In the genomic region with DNA sequence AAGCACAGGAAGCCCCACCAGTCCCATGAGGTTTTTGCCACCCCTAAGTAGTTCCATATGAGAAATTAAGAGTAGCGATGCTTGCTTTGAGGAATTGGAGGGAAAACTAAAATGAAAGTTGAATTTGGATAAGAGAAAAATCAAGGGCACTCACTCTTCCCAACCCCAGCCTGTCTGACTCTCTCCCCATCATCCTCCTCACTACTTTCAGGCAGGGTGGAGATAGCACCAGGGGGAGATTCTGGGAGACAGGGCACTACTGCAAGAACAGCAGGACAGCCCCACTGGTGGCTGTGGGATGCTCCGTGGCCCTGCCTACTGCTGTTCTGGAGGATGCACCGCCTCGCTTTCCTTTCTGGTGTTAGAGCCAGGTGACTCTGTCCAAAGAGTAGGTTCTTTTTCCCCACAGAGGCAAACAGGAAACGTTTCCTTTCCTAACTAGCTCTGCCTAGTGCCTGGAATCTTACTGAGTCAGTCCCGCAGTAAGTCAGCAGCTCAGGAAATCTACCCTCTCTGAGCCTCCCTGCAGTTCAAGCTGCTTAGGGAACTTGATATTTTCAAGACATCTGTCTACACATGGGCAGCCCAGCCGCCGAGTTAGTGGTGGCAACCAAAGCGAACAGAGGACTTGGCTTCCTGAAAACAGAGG, we compare ENCODE assay signal across 8 cellular contexts. TPM values are rescaled to one million over a fixed set of nuclear protein-coding genes. Genes with fewer than 3 reads are reported as not detected.
DNase-seq lines count a peak whose midpoint lies in the region; ATAC-seq and TF ChIP-seq lines count a peak whose summit lies in the region.

No MANE protein-coding gene starts in this region.

- no peaks in the 10 kb centered on the region for H3K9me3 Mint-ChIP-seq in CD8-positive, alpha-beta T cell
- H3K9me3 Mint-ChIP-seq in naive thymus-derived CD4-positive, alpha-beta T cell, result no peaks in the 10 kb centered on the region
- peaks cover 3% of the 10 kb centered on the region for H3K9me3 Mint-ChIP-seq in glutamatergic neuron (ENCODE audit: unreplicated experiment)

- 57 to 67% methylated on average over 9 of the region's 9 CpGs for WGBS in testis, 2 donors

- H3K36me3 Mint-ChIP-seq in CD8-positive, alpha-beta T cell, result no peaks in the 10 kb centered on the region
- H3K36me3 Mint-ChIP-seq in naive thymus-derived CD4-positive, alpha-beta T cell, result no peaks in the 10 kb centered on the region
- H3K36me3 Mint-ChIP-seq in glutamatergic neuron (ENCODE audit: unreplicated experiment), result no peaks in the 10 kb centered on the region

- H3K4me3 Mint-ChIP-seq in CD8-positive, alpha-beta T cell, result peak overlapping the region; percentile 80
- H3K4me3 Mint-ChIP-seq in naive thymus-derived CD4-positive, alpha-beta T cell, result peak overlapping the region; percentile 76 to 89 (median 86)
- no peak overlapping the region for H3K4me3 Mint-ChIP-seq in glutamatergic neuron (ENCODE audit: unreplicated experiment)

- no peak for TF ChIP-seq POLR2A in testis (IDR thresholded peaks at IDR 0.05)

- H3K4me3 ChIP-seq in CD8-positive, alpha-beta T cell (ENCODE audit: low read depth, low read length), result peak overlapping the region; percentile 38
- peak overlapping the region; percentile 48 for H3K4me3 ChIP-seq in naive thymus-derived CD4-positive, alpha-beta T cell (ENCODE audit: low read length)
- H3K4me3 ChIP-seq in testis, result no peak overlapping the region

- no peaks in the 10 kb centered on the region for H3K27me3 ChIP-seq in CD8-positive, alpha-beta T cell (ENCODE audit: insufficient read depth, low read length)
- no peaks in the 10 kb centered on the region for H3K27me3 ChIP-seq in naive thymus-derived CD4-positive, alpha-beta T cell (ENCODE audit: control insufficient read depth in 2 of 2, insufficient read depth in 2 of 2, low read length in 2 of 2)
- no peaks in the 10 kb centered on the region for H3K27me3 ChIP-seq in testis

- H3K36me3 ChIP-seq in CD8-positive, alpha-beta T cell (ENCODE audit: insufficient read depth, low read length), result no peaks in the 10 kb centered on the region
- H3K36me3 ChIP-seq in naive thymus-derived CD4-positive, alpha-beta T cell (ENCODE audit: control insufficient read depth in 2 of 3, insufficient read depth in 3 of 3, low read length in 3 of 3), result no peaks in the 10 kb centered on the region
- no peaks in the 10 kb centered on the region for H3K36me3 ChIP-seq in testis (ENCODE audit: low read depth, missing control alignments)

- H3K9me3 ChIP-seq in CD8-positive, alpha-beta T cell (ENCODE audit: low read length), result no peaks in the 10 kb centered on the region
- no peaks in the 10 kb centered on the region for H3K9me3 ChIP-seq in naive thymus-derived CD4-positive, alpha-beta T cell (ENCODE audit: control insufficient read depth in 2 of 3, low read length in 3 of 3)
- H3K9me3 ChIP-seq in testis, result no peaks in the 10 kb centered on the region

- TF ChIP-seq CTCF in CD8-positive, alpha-beta T cell (IDR thresholded peaks at IDR 0.05), result no peak
- TF ChIP-seq CTCF in testis (IDR thresholded peaks at IDR 0.05) (no peak), glutamatergic neuron (IDR thresholded peaks at IDR 0.05; ENCODE audit: partially characterized antibody, unreplicated experiment) (no peak), GM10266 (IDR thresholded peaks at IDR 0.05; ENCODE audit: control insufficient read depth, insufficient read depth, low read depth, missing control alignments) (no peak)

- intact Hi-C loops in CD8-positive, alpha-beta T cell (cut with DNase I, micrococcal nuclease), result no loop called here
- intact Hi-C loops in naive thymus-derived CD4-positive, alpha-beta T cell (cut with micrococcal nuclease), result loop anchor here in 1 of 2 donors (1.0 kb wide), 2 partner anchors 8 to 9 kb away; no protein-coding TSS in a partner anchor
- intact Hi-C loops in testis (cut with DNase I; ENCODE audit: low total_unique reads), result no loop called here

- H3K4me1 Mint-ChIP-seq in CD8-positive, alpha-beta T cell (ENCODE audit: low read depth), result peaks cover 42% of the 10 kb centered on the region
- peaks cover 25 to 50% (median 46%) of the 10 kb centered on the region in 7 donors for H3K4me1 Mint-ChIP-seq in naive thymus-derived CD4-positive, alpha-beta T cell
- H3K4me1 Mint-ChIP-seq in glutamatergic neuron (ENCODE audit: low read depth, unreplicated experiment), result no peaks in the 10 kb centered on the region

- H3K27ac ChIP-seq in CD8-positive, alpha-beta T cell (ENCODE audit: low read depth, low read length), result no peak overlapping the region
- H3K27ac ChIP-seq in naive thymus-derived CD4-positive, alpha-beta T cell (ENCODE audit: low read depth, low read length), result peak overlapping the region; percentile 36
- no peak overlapping the region for H3K27ac ChIP-seq in testis

- no peaks in the 10 kb centered on the region for H3K27me3 Mint-ChIP-seq in CD8-positive, alpha-beta T cell (ENCODE audit: low read depth)
- H3K27me3 Mint-ChIP-seq in naive thymus-derived CD4-positive, alpha-beta T cell, result no peaks in the 10 kb centered on the region
- H3K27me3 Mint-ChIP-seq in glutamatergic neuron (ENCODE audit: unreplicated experiment), result peaks cover 2% of the 10 kb centered on the region

- ATAC-seq in CD8-positive, alpha-beta T cell, result peak; percentile 55
- peak; percentile 35 for ATAC-seq in naive thymus-derived CD4-positive, alpha-beta T cell

- CTCF ChIA-PET in CD8-positive, alpha-beta T cell (lab: Charles Lee), result interaction anchor here (0.7 to 6.7 kb wide), 7 partner anchors 11 to 222 kb away, joined by 4 to 73 read pairs (median 13); no protein-coding TSS in a partner anchor
- CTCF ChIA-PET in naive thymus-derived CD4-positive, alpha-beta T cell (lab: Charles Lee), result interaction anchor here (0.9 to 2.6 kb wide), 9 partner anchors 8 to 230 kb away, joined by 3 to 18 read pairs (median 5); no protein-coding TSS in a partner anchor

- peaks cover 38% of the 10 kb centered on the region for H3K4me1 ChIP-seq in CD8-positive, alpha-beta T cell (ENCODE audit: insufficient read depth, low read length)
- peaks cover 8 to 32% of the 10 kb centered on the region in 2 donors for H3K4me1 ChIP-seq in naive thymus-derived CD4-positive, alpha-beta T cell (ENCODE audit: control insufficient read depth in 2 of 2, insufficient read depth in 2 of 2, low read length in 2 of 2)
- H3K4me1 ChIP-seq in testis, result no peaks in the 10 kb centered on the region

- peak overlapping the region; percentile 83 for H3K27ac Mint-ChIP-seq in CD8-positive, alpha-beta T cell
- peak overlapping the region; percentile 39 to 93 (median 85) for H3K27ac Mint-ChIP-seq in naive thymus-derived CD4-positive, alpha-beta T cell
- no peak overlapping the region for H3K27ac Mint-ChIP-seq in glutamatergic neuron (ENCODE audit: unreplicated experiment)

- POLR2A ChIA-PET in CD8-positive, alpha-beta T cell (lab: Charles Lee), result interaction anchor here (0.8 to 8.7 kb wide), 8 partner anchors 7 to 115 kb away, joined by 3 to 107 read pairs (median 6); no protein-coding TSS in a partner anchor
- POLR2A ChIA-PET in naive thymus-derived CD4-positive, alpha-beta T cell (lab: Charles Lee), result interaction anchor here (0.6 to 21.1 kb wide), 16 partner anchors 7 to 226 kb away, joined by 3 to 652 read pairs (median 5); no protein-coding TSS in a partner anchor

- DNase-seq in CD8-positive, alpha-beta T cell, result no peak
- DNase-seq in NAMALWA (ENCODE audit: low spot score) (peak; percentile 5), dermis microvascular lymphatic vessel endothelial cell (ENCODE audit: low read depth in 2 of 2) (peak; percentile 51 to 95), testis (no peak), glutamatergic neuron (no peak), GOT3 (lab: John Stamatoyannopoulos, UW) (no peak), GM10266 (ENCODE audit: extremely low spot score) (no peak)
- DNase-seq in naive thymus-derived CD4-positive, alpha-beta T cell, result no peak

RNA-seq across cellular contexts. Expression of a gene that starts 11.2 kb away (rescaled TPM):
- total RNA-seq in CD8-positive, alpha-beta T cell, result 1,000 to 10,000 TPM; 1,266 to 1,281 TPM
- 465 and 1,088 TPM in 2 replicates for total RNA-seq in dermis microvascular lymphatic vessel endothelial cell
- total RNA-seq in naive thymus-derived CD4-positive, alpha-beta T cell, result 1,000 to 10,000 TPM in 4 of 5 experiments, 100 to 1,000 TPM in 1; 614 to 1,412 (median 1,095) TPM
- polyA plus RNA-seq in naive thymus-derived CD4-positive, alpha-beta T cell, result 1,000 to 10,000 TPM; 3,020 to 3,096 TPM
- 100 to 1,000 TPM in 1 of 2 donors, 10 to 100 TPM in 1; 90.2 to 145 TPM for total RNA-seq in testis
- 253 TPM for polyA plus RNA-seq in testis (ENCODE audit: insufficient read depth, low read depth, low replicate concordance)
- 18.1 TPM for total RNA-seq in glutamatergic neuron (ENCODE audit: unreplicated experiment)

RNA-seq across cellular contexts. Expression of a gene that starts 55.7 kb away (rescaled TPM):
- total RNA-seq in CD8-positive, alpha-beta T cell, result 100 to 1,000 TPM; 148 to 159 TPM
- 43.1 and 53.1 TPM in 2 replicates for total RNA-seq in dermis microvascular lymphatic vessel endothelial cell
- total RNA-seq in naive thymus-derived CD4-positive, alpha-beta T cell, result 100 to 1,000 TPM in 2 of 5 experiments, 10 to 100 TPM in 3; 56.0 to 190 (median 73.1) TPM
- polyA plus RNA-seq in naive thymus-derived CD4-positive, alpha-beta T cell, result 10 to 100 TPM; 27.7 to 29.6 TPM
- 10 to 100 TPM; 68.7 to 72.8 TPM for total RNA-seq in testis
- 205 TPM for polyA plus RNA-seq in testis (ENCODE audit: insufficient read depth, low read depth, low replicate concordance)
- 42.1 TPM for total RNA-seq in glutamatergic neuron (ENCODE audit: unreplicated experiment)

RNA-seq across cellular contexts. Expression of a gene that starts 56.5 kb away (rescaled TPM):
- 10 to 100 TPM; 11.3 to 13.3 TPM for total RNA-seq in CD8-positive, alpha-beta T cell
- 2.2 and 2.5 TPM in 2 replicates for total RNA-seq in dermis microvascular lymphatic vessel endothelial cell
- total RNA-seq in naive thymus-derived CD4-positive, alpha-beta T cell, result 10 to 100 TPM; 14.1 to 29.4 (median 23.3) TPM
- 10 to 100 TPM; 11.1 to 14.4 TPM for polyA plus RNA-seq in naive thymus-derived CD4-positive, alpha-beta T cell
- total RNA-seq in testis, result 10 to 100 TPM; 11.2 to 22.9 TPM
- polyA plus RNA-seq in testis (ENCODE audit: insufficient read depth, low read depth, low replicate concordance), result 11.0 TPM
- 34.7 TPM for total RNA-seq in glutamatergic neuron (ENCODE audit: unreplicated experiment)

Comparison
In these comparisons a context has a peak if more than half of its experiments do, and no peak if none do; other contexts are left out.
1. DNase-seq: peak in NAMALWA (single experiment) and dermis microvascular lymphatic vessel endothelial cell (2 of 2); none in CD8-positive, alpha-beta T cell (0 of 7), naive thymus-derived CD4-positive, alpha-beta T cell (0 of 9), testis (single experiment), glutamatergic neuron (single experiment), GOT3 (single experiment) and GM10266 (single experiment).
2. H3K4me3 ChIP-seq: peak in CD8-positive, alpha-beta T cell (single experiment) and naive thymus-derived CD4-positive, alpha-beta T cell (single experiment); none in testis (0 of 2).